23 cellular contexts compared by ENCODE assay signal in the genomic region with DNA sequence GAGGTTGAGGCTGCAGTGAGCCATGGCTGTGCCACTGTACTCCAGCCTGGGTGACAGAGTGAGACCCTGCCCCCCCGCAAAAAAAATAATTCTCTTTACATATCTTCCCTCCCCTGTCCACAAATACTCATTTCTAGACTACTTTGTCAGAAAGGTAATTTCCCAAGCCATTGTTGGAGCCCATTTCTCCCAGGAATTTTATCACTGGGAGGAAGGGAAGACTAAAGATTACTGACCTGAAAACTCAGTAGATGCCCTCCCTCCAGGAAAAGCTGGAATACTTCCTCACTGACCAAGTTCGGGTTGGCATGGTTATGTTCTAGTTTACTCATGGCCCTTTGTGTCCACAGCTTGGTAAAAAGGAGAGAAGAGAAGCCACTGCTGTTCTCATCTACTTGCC. TPM values are rescaled to one million over a fixed set of nuclear protein-coding genes. Genes with fewer than 3 reads are reported as not detected.
DNase-seq lines count a peak whose midpoint lies in the region; ATAC-seq and TF ChIP-seq lines count a peak whose summit lies in the region.
"Had no signal": no experiment of that assay in that cellular context is flagged by ENCODE, and none has a peak within 500 bp of the region (broad histone marks: within the 10 kb centered on the region; RNA-seq: fewer than 3 reads in every experiment).

No MANE protein-coding gene starts in this region.

- no peaks in the 10 kb centered on the region for H3K27me3 Mint-ChIP-seq in activated naive CD8-positive, alpha-beta T cell treated with anti-CD3 and anti-CD28 coated beads, Interleukin-2, amount 10 ng/mL, durations not matched to agents 7 days and 5 days
- no peaks in the 10 kb centered on the region for H3K27me3 Mint-ChIP-seq in activated naive CD8-positive, alpha-beta T cell treated with anti-CD3 and anti-CD28 coated beads for 36 hours
- no peaks in the 10 kb centered on the region for H3K27me3 Mint-ChIP-seq in natural killer cell treated with Interleukin-12 subunit alpha and Interleukin-12 subunit beta and Interleukin-15 and Interleukin-18, amount 100 ng/mL, for 72 hours
- no peaks in the 10 kb centered on the region for H3K27me3 Mint-ChIP-seq in natural killer cell (ENCODE audit: low read depth in 2 of 2)

- no peak overlapping the region for H3K23ac ChIP-seq in neuronal stem cell (ENCODE audit: low read depth, low read length, poor library complexity)

- H3K4me1 Mint-ChIP-seq in activated naive CD8-positive, alpha-beta T cell treated with anti-CD3 and anti-CD28 coated beads, Interleukin-2, amount 10 ng/mL, durations not matched to agents 7 days and 5 days = peaks cover 67% of the 10 kb centered on the region
- peaks cover 72% of the 10 kb centered on the region for H3K4me1 Mint-ChIP-seq in activated naive CD8-positive, alpha-beta T cell treated with anti-CD3 and anti-CD28 coated beads for 36 hours
- peaks cover 63 to 64% of the 10 kb centered on the region in 2 donors for H3K4me1 Mint-ChIP-seq in natural killer cell treated with Interleukin-12 subunit alpha and Interleukin-12 subunit beta and Interleukin-15 and Interleukin-18, amount 100 ng/mL, for 72 hours (ENCODE audit: low read depth in 2 of 2)
- H3K4me1 Mint-ChIP-seq in natural killer cell = peaks cover 50 to 77% of the 10 kb centered on the region in 2 donors

- H3K4me1 ChIP-seq in neuronal stem cell (ENCODE audit: control insufficient read depth in 2 of 2, insufficient read depth in 1 of 2, low read depth in 1 of 2, low read length in 2 of 2) = peaks cover 0 to 2% of the 10 kb centered on the region in 2 donors

- H3K79me1 ChIP-seq in neuronal stem cell (ENCODE audit: low read depth, low read length) = peaks cover 2% of the 10 kb centered on the region

- H3K27me3 ChIP-seq in neuronal stem cell (ENCODE audit: control insufficient read depth in 3 of 3, insufficient read depth in 3 of 3, low read depth in 1 of 3, low read length in 3 of 3) = no peaks in the 10 kb centered on the region

- H2AFZ ChIP-seq in neuronal stem cell (ENCODE audit: low read length) = no peak overlapping the region

- H3K36me3 ChIP-seq in neuronal stem cell (replicated peaks in 1 of 2; ENCODE audit: control insufficient read depth in 2 of 2, insufficient read depth in 2 of 2, low read length in 2 of 2) = no peaks in the 10 kb centered on the region

- TF ChIP-seq CTCF in natural killer cell (IDR thresholded peaks at IDR 0.05) = no peak

- no peak overlapping the region for H2BK15ac ChIP-seq in neuronal stem cell (ENCODE audit: low read length)

- no peak overlapping the region for H3K9ac ChIP-seq in neuronal stem cell (ENCODE audit: low read depth, low read length, poor library complexity)

- no peak overlapping the region for H2BK120ac ChIP-seq in neuronal stem cell (ENCODE audit: low read depth, low read length)

- H3K4me2 ChIP-seq in neuronal stem cell (ENCODE audit: insufficient read depth, low read length, poor library complexity, severe bottlenecking) = no peak overlapping the region

- H3K14ac ChIP-seq in neuronal stem cell (ENCODE audit: low read length) = peak overlapping the region; percentile 21

- WGBS in neuronal stem cell (ENCODE audit: extremely low coverage in 2 of 2, insufficient read length in 2 of 2, insufficient replicate concordance in 1 of 2), 2 donors = no CpG with 5 or more reads among the region's 2 CpGs

- H3K9me3 Mint-ChIP-seq in activated naive CD8-positive, alpha-beta T cell treated with anti-CD3 and anti-CD28 coated beads, Interleukin-2, amount 10 ng/mL, durations not matched to agents 7 days and 5 days = no peaks in the 10 kb centered on the region
- no peaks in the 10 kb centered on the region for H3K9me3 Mint-ChIP-seq in activated naive CD8-positive, alpha-beta T cell treated with anti-CD3 and anti-CD28 coated beads for 36 hours
- no peaks in the 10 kb centered on the region for H3K9me3 Mint-ChIP-seq in natural killer cell treated with Interleukin-12 subunit alpha and Interleukin-12 subunit beta and Interleukin-15 and Interleukin-18, amount 100 ng/mL, for 72 hours
- no peaks in the 10 kb centered on the region for H3K9me3 Mint-ChIP-seq in natural killer cell
- H3K9me3 Mint-ChIP-seq: CD8-positive, alpha-beta T cell had no signal

- POLR2A ChIA-PET in activated naive CD8-positive, alpha-beta T cell treated with anti-CD3 and anti-CD28 coated beads, Interleukin-2, amount 10 ng/mL, durations not matched to agents 7 days and 5 days (lab: Charles Lee) = interaction anchor here (1.1 to 1.4 kb wide), 2 partner anchors 17 to 50 kb away, joined by 3 read pairs; no protein-coding TSS in a partner anchor

- no peak for DNase-seq in activated naive CD8-positive, alpha-beta T cell treated with anti-CD3 and anti-CD28 coated beads, Interleukin-2, amount 10 ng/mL, durations not matched to agents 7 days and 5 days
- DNase-seq in activated naive CD8-positive, alpha-beta T cell treated with anti-CD3 and anti-CD28 coated beads for 36 hours = no peak
- no peak for DNase-seq in natural killer cell treated with Interleukin-12 subunit alpha and Interleukin-12 subunit beta and Interleukin-15 and Interleukin-18, amount 100 ng/mL, for 72 hours (ENCODE audit: low spot score)
- DNase-seq in natural killer cell = no peak
- DNase-seq in NCI-H226 = peak; percentile 24
- no peak for DNase-seq in neuronal stem cell (ENCODE audit: low spot score)
- DNase-seq in SIG-M5 treated with dmso at 0.1 percent for 504 hours (lab: John Stamatoyannopoulos, UW; ENCODE audit: unreplicated experiment) = no peak
- DNase-seq: C1 segment of cervical spinal cord; Caco-2; CD8-positive, alpha-beta T cell; IMR-90; KG1; NCI-H1092; NCI-H1417 treated with DMSO at 0.1 percent for 48 hours; NCI-H1694 treated with DMSO at 0.1 percent for 48 hours; NCI-H2081; NCI-H2171; NCI-H345; NCI-H510A treated with DMSO at 0.1 percent for 48 hours; PC-3 had no signal

- H3K27ac Mint-ChIP-seq in activated naive CD8-positive, alpha-beta T cell treated with anti-CD3 and anti-CD28 coated beads, Interleukin-2, amount 10 ng/mL, durations not matched to agents 7 days and 5 days = peak overlapping the region; percentile 71
- H3K27ac Mint-ChIP-seq in activated naive CD8-positive, alpha-beta T cell treated with anti-CD3 and anti-CD28 coated beads for 36 hours = no peak overlapping the region
- H3K27ac Mint-ChIP-seq in natural killer cell treated with Interleukin-12 subunit alpha and Interleukin-12 subunit beta and Interleukin-15 and Interleukin-18, amount 100 ng/mL, for 72 hours = peak overlapping the region in 1 of 2 donors; percentile 30
- no peak overlapping the region for H3K27ac Mint-ChIP-seq in natural killer cell
- H3K27ac Mint-ChIP-seq: CD8-positive, alpha-beta T cell had no signal

- H2BK5ac ChIP-seq in neuronal stem cell (ENCODE audit: low read length) = no peak overlapping the region

- H3K4me3 ChIP-seq in neuronal stem cell (ENCODE audit: low read length in 2 of 2) = no peak overlapping the region

- no peak overlapping the region for H2AK5ac ChIP-seq in neuronal stem cell (ENCODE audit: low read depth, low read length)

- H2BK12ac ChIP-seq in neuronal stem cell (ENCODE audit: low read length) = no peak overlapping the region

- no peak for ATAC-seq in activated naive CD8-positive, alpha-beta T cell treated with anti-CD3 and anti-CD28 coated beads, Interleukin-2, amount 10 ng/mL, durations not matched to agents 7 days and 5 days (ENCODE audit: low read depth)
- ATAC-seq in natural killer cell treated with Interleukin-12 subunit alpha and Interleukin-12 subunit beta and Interleukin-15 and Interleukin-18, amount 100 ng/mL, for 72 hours = no peak
- ATAC-seq in natural killer cell = no peak
- no peak for ATAC-seq in HG03457 (IDR thresholded peaks at IDR 0.05; ENCODE audit: unreplicated experiment)
- ATAC-seq: CD8-positive, alpha-beta T cell; HCT116; PC-3 had no signal

- no peak overlapping the region for H4K8ac ChIP-seq in neuronal stem cell (ENCODE audit: low read depth, low read length)

- no peak overlapping the region for H3K4me3 Mint-ChIP-seq in activated naive CD8-positive, alpha-beta T cell treated with anti-CD3 and anti-CD28 coated beads, Interleukin-2, amount 10 ng/mL, durations not matched to agents 7 days and 5 days
- H3K4me3 Mint-ChIP-seq in activated naive CD8-positive, alpha-beta T cell treated with anti-CD3 and anti-CD28 coated beads for 36 hours = no peak overlapping the region
- H3K4me3 Mint-ChIP-seq in natural killer cell treated with Interleukin-12 subunit alpha and Interleukin-12 subunit beta and Interleukin-15 and Interleukin-18, amount 100 ng/mL, for 72 hours = peak overlapping the region; percentile 88
- H3K4me3 Mint-ChIP-seq in natural killer cell = no peak overlapping the region
- H3K4me3 Mint-ChIP-seq: CD8-positive, alpha-beta T cell had no signal

- H4K91ac ChIP-seq in neuronal stem cell (ENCODE audit: low read depth, low read length, poor library complexity) = no peak overlapping the region

- H3K27ac ChIP-seq in neuronal stem cell (replicated peaks; ENCODE audit: low read length) = no peak overlapping the region

- no peak overlapping the region for H3K18ac ChIP-seq in neuronal stem cell (ENCODE audit: low read length)

- intact Hi-C loops in natural killer cell (cut with micrococcal nuclease) = no loop called here

- peaks cover 16% of the 10 kb centered on the region for H3K36me3 Mint-ChIP-seq in activated naive CD8-positive, alpha-beta T cell treated with anti-CD3 and anti-CD28 coated beads, Interleukin-2, amount 10 ng/mL, durations not matched to agents 7 days and 5 days
- H3K36me3 Mint-ChIP-seq in activated naive CD8-positive, alpha-beta T cell treated with anti-CD3 and anti-CD28 coated beads for 36 hours = peaks cover 34% of the 10 kb centered on the region
- H3K36me3 Mint-ChIP-seq in natural killer cell treated with Interleukin-12 subunit alpha and Interleukin-12 subunit beta and Interleukin-15 and Interleukin-18, amount 100 ng/mL, for 72 hours = peaks cover 8% of the 10 kb centered on the region
- no peaks in the 10 kb centered on the region for H3K36me3 Mint-ChIP-seq in natural killer cell

- no peaks in the 10 kb centered on the region for H3K9me3 ChIP-seq in neuronal stem cell (replicated peaks in 1 of 2; ENCODE audit: control insufficient read depth in 2 of 2, insufficient read depth in 1 of 2, low read depth in 1 of 2, low read length in 2 of 2)
- H3K9me3 ChIP-seq: Caco-2 had no signal

- no peak overlapping the region for H3K4ac ChIP-seq in neuronal stem cell (ENCODE audit: low read length)

RNA-seq across cellular contexts. Expression of gene CALCOCO2, which starts 4.1 kb away (rescaled TPM):
- total RNA-seq in activated naive CD8-positive, alpha-beta T cell treated with anti-CD3 and anti-CD28 coated beads, Interleukin-2, amount 10 ng/mL, durations not matched to agents 7 days and 5 days = 100 to 1,000 TPM; 179 to 199 TPM
- 10 to 100 TPM; 69.3 to 75.8 TPM for total RNA-seq in activated naive CD8-positive, alpha-beta T cell treated with anti-CD3 and anti-CD28 coated beads for 36 hours
- total RNA-seq in natural killer cell treated with Interleukin-12 subunit alpha and Interleukin-12 subunit beta and Interleukin-15 and Interleukin-18, amount 100 ng/mL, for 72 hours = 100 to 1,000 TPM; 118 to 166 TPM
- 100 to 1,000 TPM; 175 to 188 (median 179) TPM for total RNA-seq in natural killer cell
- 26.0 TPM for polyA plus RNA-seq in neuronal stem cell (2013, experiment 1 of 2)
- polyA plus RNA-seq in neuronal stem cell (2013, experiment 2 of 2) = 24.4 TPM

RNA-seq across cellular contexts. Expression of gene TTLL6, which starts 17.9 kb away (rescaled TPM):
- not detected for total RNA-seq in activated naive CD8-positive, alpha-beta T cell treated with anti-CD3 and anti-CD28 coated beads, Interleukin-2, amount 10 ng/mL, durations not matched to agents 7 days and 5 days
- total RNA-seq in activated naive CD8-positive, alpha-beta T cell treated with anti-CD3 and anti-CD28 coated beads for 36 hours = not detected
- not detected for total RNA-seq in natural killer cell treated with Interleukin-12 subunit alpha and Interleukin-12 subunit beta and Interleukin-15 and Interleukin-18, amount 100 ng/mL, for 72 hours
- total RNA-seq in natural killer cell = not detected
- 0.60 TPM for polyA plus RNA-seq in neuronal stem cell (2013, experiment 1 of 2)
- 0.43 TPM for polyA plus RNA-seq in neuronal stem cell (2013, experiment 2 of 2)
- total RNA-seq: A172; CD8-positive, alpha-beta T cell; IMR-90 had no signal
- polyA plus RNA-seq: IMR-90 had no signal

RNA-seq across cellular contexts. Expression of gene ATP5MC1, which starts 57.6 kb away (rescaled TPM):
- 10 to 100 TPM; 53.4 to 61.9 TPM for total RNA-seq in activated naive CD8-positive, alpha-beta T cell treated with anti-CD3 and anti-CD28 coated beads, Interleukin-2, amount 10 ng/mL, durations not matched to agents 7 days and 5 days
- total RNA-seq in activated naive CD8-positive, alpha-beta T cell treated with anti-CD3 and anti-CD28 coated beads for 36 hours = 100 to 1,000 TPM; 153 to 159 TPM
- 100 to 1,000 TPM in 1 of 2 donors, 10 to 100 TPM in 1; 66.5 to 102 TPM for total RNA-seq in natural killer cell treated with Interleukin-12 subunit alpha and Interleukin-12 subunit beta and Interleukin-15 and Interleukin-18, amount 100 ng/mL, for 72 hours
- total RNA-seq in natural killer cell = 10 to 100 TPM; 28.2 to 34.9 (median 34.5) TPM
- polyA plus RNA-seq in neuronal stem cell (2013, experiment 1 of 2) = 115 TPM
- 101 TPM for polyA plus RNA-seq in neuronal stem cell (2013, experiment 2 of 2)
